Comparison of ENCODE assay signal across 34 cellular contexts in the genomic region with DNA sequence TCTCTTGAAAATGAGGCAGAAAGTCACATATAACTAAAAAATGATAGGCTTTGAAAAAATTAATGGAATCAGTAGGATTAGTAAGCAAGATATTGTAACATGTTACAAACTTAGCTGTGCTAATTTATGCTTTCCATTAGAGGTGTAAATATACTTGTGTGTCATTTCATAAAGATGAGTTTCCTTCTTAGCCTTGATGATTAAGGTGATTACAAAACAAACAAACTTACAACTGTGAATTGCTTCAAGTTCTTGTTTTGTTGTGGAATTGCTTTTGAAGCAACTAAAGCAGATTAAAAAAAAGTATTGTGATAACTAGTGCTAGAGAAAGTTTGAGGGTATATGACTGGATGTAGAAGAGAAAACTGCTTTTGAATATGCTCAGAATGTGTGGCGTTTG.
"Had no signal": no experiment of that assay in that cellular context is flagged by ENCODE, and none has a peak within 500 bp of the region (broad histone marks: within the 10 kb centered on the region; RNA-seq: fewer than 3 reads in every experiment).

No MANE protein-coding gene starts in this region.

- H3K27me3 ChIP-seq: ascending aorta had no signal

- H3K9me3 ChIP-seq: ascending aorta had no signal

- H3K4me3 Mint-ChIP-seq: activated B cell treated with CpG ODN at 0.5 μM for 24 hours; activated CD4-positive, alpha-beta memory T cell treated with anti-CD3 and anti-CD28 coated beads for 36 hours; activated CD4-positive, alpha-beta T cell treated with anti-CD3 and anti-CD28 coated beads, Interleukin-2, amount 10 ng/mL, durations not matched to agents 24 days and 14 days; activated CD8-positive, alpha-beta T cell treated with anti-CD3 and anti-CD28 coated beads for 36 hours; activated naive CD4-positive, alpha-beta T cell treated with anti-CD3 and anti-CD28 coated beads for 36 hours; activated naive CD8-positive, alpha-beta T cell treated with anti-CD3 and anti-CD28 coated beads for 36 hours; activated T-cell treated with anti-CD3 and anti-CD28 coated beads, Interleukin-2, amount 50 U/mL, for 4 hours; activated T-cell treated with anti-CD3 and anti-CD28 coated beads, Interleukin-2, amount 50 U/mL, for 72 hours; activated T-helper 1 cell treated with anti-CD3 and anti-CD28 coated beads, Interleukin-12 subunit alpha, Interleukin-12 subunit beta, Interleukin-2, Interleukin-4 antibody, amounts not matched to agents 30 ng/mL and 10 ng/mL and 1 ng/mL, durations not matched to agents 14 hours and 24 hours and 36 hours; activated T-helper 17 cell treated with anti-CD3 and anti-CD28 coated beads, Interleukin-2, amount 50 U/mL, for 72 hours; brain; T-helper 1 cell treated with Interleukin-12 subunit alpha and Interleukin-12 subunit beta and Interleukin-4 antibody, amounts not matched to agents 30 μg/mL and 1 μg/mL, for 36 hours; T-helper 2 cell treated with Interferon-gamma antibody and Interleukin-4, amounts not matched to agents 5 μg/mL and 100 μg/mL, for 36 hours had no signal

- H3K36me3 ChIP-seq: ascending aorta had no signal

- H3K27me3 Mint-ChIP-seq: activated B cell treated with CpG ODN at 0.5 μM for 24 hours; activated CD4-positive, alpha-beta memory T cell treated with anti-CD3 and anti-CD28 coated beads for 36 hours; activated CD4-positive, alpha-beta T cell treated with anti-CD3 and anti-CD28 coated beads, Interleukin-2, amount 10 ng/mL, durations not matched to agents 24 days and 14 days; activated naive CD8-positive, alpha-beta T cell treated with anti-CD3 and anti-CD28 coated beads for 36 hours; activated T-helper 17 cell treated with anti-CD3 and anti-CD28 coated beads, Interleukin-2, amount 50 U/mL, for 72 hours; brain had no signal

- H3K4me3 ChIP-seq: ascending aorta had no signal

- H3K9me3 Mint-ChIP-seq: activated B cell treated with CpG ODN at 0.5 μM for 24 hours; activated CD4-positive, alpha-beta memory T cell treated with anti-CD3 and anti-CD28 coated beads for 36 hours; activated CD4-positive, alpha-beta T cell treated with anti-CD3 and anti-CD28 coated beads, Interleukin-2, amount 10 ng/mL, durations not matched to agents 24 days and 14 days; activated CD8-positive, alpha-beta T cell treated with anti-CD3 and anti-CD28 coated beads for 36 hours; activated naive CD4-positive, alpha-beta T cell treated with anti-CD3 and anti-CD28 coated beads for 36 hours; activated naive CD4-positive, alpha-beta T cell treated with anti-CD3 and anti-CD28 coated beads, Interleukin-2, amount 50 U/mL, for 72 hours; activated naive CD8-positive, alpha-beta T cell treated with anti-CD3 and anti-CD28 coated beads for 36 hours; activated T-cell treated with anti-CD3 and anti-CD28 coated beads, Interleukin-2, amount 50 U/mL, for 4 hours; activated T-cell treated with anti-CD3 and anti-CD28 coated beads, Interleukin-2, amount 50 U/mL, for 72 hours; activated T-helper 1 cell treated with anti-CD3 and anti-CD28 coated beads, Interleukin-12 subunit alpha, Interleukin-12 subunit beta, Interleukin-2, Interleukin-4 antibody, amounts not matched to agents 30 ng/mL and 10 ng/mL and 1 ng/mL, durations not matched to agents 14 hours and 24 hours and 36 hours; activated T-helper 17 cell treated with anti-CD3 and anti-CD28 coated beads, Interleukin-2, amount 50 U/mL, for 72 hours; brain; T-helper 1 cell treated with Interleukin-12 subunit alpha and Interleukin-12 subunit beta and Interleukin-4 antibody, amounts not matched to agents 30 μg/mL and 1 μg/mL, for 36 hours; T-helper 2 cell treated with Interferon-gamma antibody and Interleukin-4, amounts not matched to agents 5 μg/mL and 100 μg/mL, for 36 hours had no signal

- H3K36me3 Mint-ChIP-seq: activated CD4-positive, alpha-beta memory T cell treated with anti-CD3 and anti-CD28 coated beads for 36 hours; activated naive CD4-positive, alpha-beta T cell treated with anti-CD3 and anti-CD28 coated beads, Interleukin-2, amount 50 U/mL, for 72 hours; activated naive CD8-positive, alpha-beta T cell treated with anti-CD3 and anti-CD28 coated beads for 36 hours; brain had no signal

- H3K27ac ChIP-seq: ascending aorta, VCaP had no signal

- FAIRE-seq: TTC549 had no signal

- ATAC-seq: activated CD8-positive, alpha-beta T cell treated with anti-CD3 and anti-CD28 coated beads for 36 hours; activated naive CD4-positive, alpha-beta T cell treated with anti-CD3 and anti-CD28 coated beads, Interleukin-2, amount 50 U/mL, for 72 hours; activated T-cell treated with anti-CD3 and anti-CD28 coated beads, Interleukin-2, amount 50 U/mL, for 4 hours; activated T-cell treated with anti-CD3 and anti-CD28 coated beads, Interleukin-2, amount 50 U/mL, for 72 hours; activated T-helper 17 cell treated with anti-CD3 and anti-CD28 coated beads, Interleukin-2, amount 50 U/mL, for 72 hours had no signal

- DNase-seq: activated B cell treated with CpG ODN at 0.5 μM for 24 hours; activated CD4-positive, alpha-beta memory T cell treated with anti-CD3 and anti-CD28 coated beads for 36 hours; activated CD4-positive, alpha-beta T cell treated with anti-CD3 and anti-CD28 coated beads for 4 hours; activated CD4-positive, alpha-beta T cell treated with anti-CD3 and anti-CD28 coated beads, Interleukin-2, amount 10 ng/mL, durations not matched to agents 24 days and 14 days; activated CD4-positive, alpha-beta T cell treated with anti-CD3 and anti-CD28 coated beads, Interleukin-2, amount 50 U/mL, for 1 hour; activated CD4-positive, alpha-beta T cell treated with anti-CD3 and anti-CD28 coated beads, Interleukin-2, amount 50 U/mL, for 4 hours; activated CD4-positive, CD25-positive, alpha-beta regulatory T cell treated with anti-CD3 and anti-CD28 coated beads, Interleukin-2, amount 50 U/mL, for 72 hours; activated CD8-positive, alpha-beta memory T cell treated with anti-CD3 and anti-CD28 coated beads, Interleukin-2, amount 50 U/mL, for 4 hours; activated CD8-positive, alpha-beta T cell treated with anti-CD3 and anti-CD28 coated beads for 36 hours; activated effector memory CD4-positive, alpha-beta T cell treated with anti-CD3 and anti-CD28 coated beads, Interleukin-2, amount 50 U/mL, for 16 hours; activated gamma-delta T cell treated with Interleukin-2 at 50 U/mL for 16 hours; activated naive CD4-positive, alpha-beta T cell; activated naive CD4-positive, alpha-beta T cell treated with anti-CD3 and anti-CD28 coated beads for 36 hours; activated naive CD4-positive, alpha-beta T cell treated with anti-CD3 and anti-CD28 coated beads, Interleukin-2, amount 50 U/mL, for 16 hours; activated naive CD8-positive, alpha-beta T cell treated with anti-CD3 and anti-CD28 coated beads for 36 hours; activated T-cell treated with anti-CD3 and anti-CD28 coated beads for 4 hours; activated T-cell treated with anti-CD3 and anti-CD28 coated beads, Interleukin-2, amount 50 U/mL, for 1 hour; activated T-cell treated with anti-CD3 and anti-CD28 coated beads, Interleukin-2, amount 50 U/mL, for 4 hours; activated T-cell treated with anti-CD3 and anti-CD28 coated beads, Interleukin-2, amount 50 U/mL, for 72 hours; amygdala; anterior cingulate cortex; central memory CD4-positive, alpha-beta T cell; T-helper 1 cell; T-helper 2 cell; T-helper 9 cell had no signal

- H3K4me1 Mint-ChIP-seq: activated B cell treated with CpG ODN at 0.5 μM for 24 hours; activated CD4-positive, alpha-beta T cell treated with anti-CD3 and anti-CD28 coated beads, Interleukin-2, amount 10 ng/mL, durations not matched to agents 24 days and 14 days; activated naive CD8-positive, alpha-beta T cell treated with anti-CD3 and anti-CD28 coated beads for 36 hours; activated T-helper 17 cell treated with anti-CD3 and anti-CD28 coated beads, Interleukin-2, amount 50 U/mL, for 72 hours; brain had no signal

- H3K27ac Mint-ChIP-seq: activated B cell treated with CpG ODN at 0.5 μM for 24 hours; activated CD4-positive, alpha-beta memory T cell treated with anti-CD3 and anti-CD28 coated beads for 36 hours; activated CD4-positive, alpha-beta T cell treated with anti-CD3 and anti-CD28 coated beads, Interleukin-2, amount 10 ng/mL, durations not matched to agents 24 days and 14 days; activated CD8-positive, alpha-beta T cell treated with anti-CD3 and anti-CD28 coated beads for 36 hours; activated naive CD4-positive, alpha-beta T cell treated with anti-CD3 and anti-CD28 coated beads for 36 hours; activated naive CD4-positive, alpha-beta T cell treated with anti-CD3 and anti-CD28 coated beads, Interleukin-2, amount 50 U/mL, for 72 hours; activated naive CD8-positive, alpha-beta T cell treated with anti-CD3 and anti-CD28 coated beads for 36 hours; activated T-cell treated with anti-CD3 and anti-CD28 coated beads, Interleukin-2, amount 50 U/mL, for 72 hours; activated T-helper 1 cell treated with anti-CD3 and anti-CD28 coated beads, Interleukin-12 subunit alpha, Interleukin-12 subunit beta, Interleukin-2, Interleukin-4 antibody, amounts not matched to agents 30 ng/mL and 10 ng/mL and 1 ng/mL, durations not matched to agents 14 hours and 24 hours and 36 hours; activated T-helper 17 cell treated with anti-CD3 and anti-CD28 coated beads, Interleukin-2, amount 50 U/mL, for 72 hours; brain; T-helper 1 cell treated with Interleukin-12 subunit alpha and Interleukin-12 subunit beta and Interleukin-4 antibody, amounts not matched to agents 30 μg/mL and 1 μg/mL, for 36 hours; T-helper 2 cell treated with Interferon-gamma antibody and Interleukin-4, amounts not matched to agents 5 μg/mL and 100 μg/mL, for 36 hours had no signal
